15 cellular contexts compared by ENCODE assay signal in the genomic region with DNA sequence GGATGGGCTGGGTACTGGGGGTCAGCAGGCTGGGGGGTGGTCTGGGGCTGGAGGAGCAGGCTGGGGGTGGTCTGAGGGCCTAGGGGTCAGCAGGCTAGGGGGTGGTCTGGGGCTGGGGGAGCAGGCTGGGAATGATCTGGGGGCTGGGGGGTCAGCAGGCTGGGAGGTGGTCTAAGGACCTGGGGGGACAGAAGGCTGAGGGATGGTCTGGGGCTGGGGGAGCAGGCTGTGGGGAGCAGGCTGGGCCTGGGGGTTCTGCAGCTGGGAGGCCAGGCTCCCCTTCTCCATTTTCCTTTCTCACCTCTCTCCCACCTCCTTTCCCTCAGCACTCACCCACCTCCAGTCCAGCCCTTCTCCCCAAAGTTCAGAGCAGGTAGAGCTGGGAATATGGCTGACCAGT.
DNase-seq lines count a peak whose midpoint lies in the region; ATAC-seq, FAIRE-seq and TF ChIP-seq lines count a peak whose summit lies in the region.
"Had no signal": no experiment of that assay in that cellular context is flagged by ENCODE, and none has a peak within 500 bp of the region (broad histone marks: within the 10 kb centered on the region; RNA-seq: fewer than 3 reads in every experiment).

No MANE protein-coding gene starts in this region.

- H3K36me3 ChIP-seq in RWPE2 (ENCODE audit: low read depth) (no peaks in the 10 kb centered on the region), fibroblast of lung (ENCODE audit: control insufficient read depth, insufficient read depth, low read length) (no peaks in the 10 kb centered on the region), neural progenitor cell (no peaks in the 10 kb centered on the region), body of pancreas (replicated peaks in 1 of 2; ENCODE audit: insufficient read depth in 1 of 2, low read depth in 2 of 2) (no peaks in the 10 kb centered on the region)
- H3K36me3 ChIP-seq: adrenal gland, left lung, thyroid gland had no signal

- no peak for TF ChIP-seq EP300 in A549 (IDR thresholded peaks at IDR 0.05)

- peaks cover 12% of the 10 kb centered on the region for H3K9me3 Mint-ChIP-seq in neural progenitor cell
- H3K9me3 Mint-ChIP-seq in activated T-helper 17 cell treated with anti-CD3 and anti-CD28 coated beads, Interleukin-2, amount 50 U/mL, for 72 hours, result peaks cover 4% of the 10 kb centered on the region

- H3K27ac Mint-ChIP-seq in neural progenitor cell, result peak overlapping the region; percentile 95
- no peak overlapping the region for H3K27ac Mint-ChIP-seq in activated T-helper 17 cell treated with anti-CD3 and anti-CD28 coated beads, Interleukin-2, amount 50 U/mL, for 72 hours
- H3K27ac Mint-ChIP-seq: stimulated activated memory B cell treated with anti-CD40 and anti-IgM and Interleukin-4, amounts not matched to agents 10 μg/mL and 1 μg/mL and 100 μg/mL, for 72 hours had no signal

- no peak overlapping the region for H2AFZ ChIP-seq in fibroblast of lung (ENCODE audit: low read length)
- H2AFZ ChIP-seq in neural progenitor cell (replicated peaks), result no peak overlapping the region

- intact Hi-C loops in body of pancreas (cut with DNase I), result no loop called here

- CTCF ChIA-PET in A549 (lab: Yijun Ruan, JAX), result interaction anchor here (0.6 kb wide), 1 partner anchor 22 kb away, joined by 3 read pairs; no protein-coding TSS in a partner anchor

- no peaks in the 10 kb centered on the region for H3K79me2 ChIP-seq in fibroblast of lung (ENCODE audit: control insufficient read depth, insufficient read depth, low read length)
- no peaks in the 10 kb centered on the region for H3K79me2 ChIP-seq in neural progenitor cell (ENCODE audit: low read depth)

- POLR2A ChIA-PET in A549 (lab: Yijun Ruan, JAX), result interaction anchor here (0.6 kb wide), 1 partner anchor 736 kb away, joined by 6 read pairs; no protein-coding TSS in a partner anchor

- FAIRE-seq in A549 (lab: Jason Lieb, UNC) (no peak), H54 (lab: Jason Lieb, UNC) (no peak)

- H3K4me1 ChIP-seq in A549 (peaks cover 6% of the 10 kb centered on the region; the same call in 1 of the 3 replicates), RWPE2 (ENCODE audit: insufficient read depth, poor library complexity, severe bottlenecking) (peaks cover 9% of the 10 kb centered on the region), fibroblast of lung (ENCODE audit: control insufficient read depth, extremely low read depth, insufficient read depth, low read length) (peaks cover 22% of the 10 kb centered on the region), neural progenitor cell (peaks cover 37% of the 10 kb centered on the region), body of pancreas (peaks cover 9% of the 10 kb centered on the region)
- H3K4me1 ChIP-seq: adrenal gland had no signal

- H3K36me3 Mint-ChIP-seq in neural progenitor cell, result peaks cover 2% of the 10 kb centered on the region
- no peaks in the 10 kb centered on the region for H3K36me3 Mint-ChIP-seq in activated T-helper 17 cell treated with anti-CD3 and anti-CD28 coated beads, Interleukin-2, amount 50 U/mL, for 72 hours (ENCODE audit: low read depth)
- H3K36me3 Mint-ChIP-seq: CD14-positive monocyte had no signal

- no peak for TF ChIP-seq RAD21 in A549 (conservative IDR thresholded peaks at IDR 0.05 in 1 of 2, IDR thresholded peaks at IDR 0.05 in 1 of 2)

- H4K20me1 ChIP-seq in fibroblast of lung (ENCODE audit: control insufficient read depth, extremely low read depth, insufficient read depth, low read length), result no peaks in the 10 kb centered on the region
- H4K20me1 ChIP-seq in neural progenitor cell (ENCODE audit: low read depth), result no peaks in the 10 kb centered on the region

- TF ChIP-seq CTCF in A549 (IDR thresholded peaks at IDR 0.05), result no peak
- no peak for TF ChIP-seq CTCF in RWPE2 (IDR thresholded peaks at IDR 0.05; ENCODE audit: poor library complexity, severe bottlenecking)
- no peak for TF ChIP-seq CTCF in fibroblast of lung (conservative IDR thresholded peaks at IDR 0.05 in 1 of 2, IDR thresholded peaks at IDR 0.05 in 1 of 2; ENCODE audit: low read depth in 1 of 2, low read length in 2 of 2)
- TF ChIP-seq CTCF in neural progenitor cell (IDR thresholded peaks at IDR 0.05), result no peak
- TF ChIP-seq CTCF in body of pancreas (IDR thresholded peaks at IDR 0.05), result no peak

- H3K4me1 Mint-ChIP-seq in neural progenitor cell, result peaks cover 60% of the 10 kb centered on the region
- H3K4me1 Mint-ChIP-seq in activated T-helper 17 cell treated with anti-CD3 and anti-CD28 coated beads, Interleukin-2, amount 50 U/mL, for 72 hours, result no peaks in the 10 kb centered on the region
- H3K4me1 Mint-ChIP-seq: stimulated activated memory B cell treated with anti-CD40 and anti-IgM and Interleukin-4, amounts not matched to agents 10 μg/mL and 1 μg/mL and 100 μg/mL, for 72 hours had no signal

- no peak for ATAC-seq in A549
- no peak for ATAC-seq in RWPE2 (ENCODE audit: low read depth)
- ATAC-seq in body of pancreas, result no peak
- no peak for ATAC-seq in activated T-helper 17 cell treated with anti-CD3 and anti-CD28 coated beads, Interleukin-2, amount 50 U/mL, for 72 hours (replicated peaks)

- H3F3A ChIP-seq in neural progenitor cell (ENCODE audit: low read depth), result peaks cover 12% of the 10 kb centered on the region

- DNase-seq in A549 (ENCODE audit: low read depth in 1 of 2, low spot score in 1 of 2) (no peak), RWPE2 (ENCODE audit: low spot score) (no peak), fibroblast of lung (ENCODE audit: low read depth in 2 of 2) (no peak), neural progenitor cell (ENCODE audit: low spot score) (no peak), body of pancreas (no peak), H54 (ENCODE audit: insufficient read length, low spot score) (no peak), NCI-H1436 treated with DMSO at 0.1 percent for 48 hours (lab: John Stamatoyannopoulos, UW) (no peak)
- DNase-seq: effector CD4-positive, alpha-beta T cell had no signal

- H3K4me3 ChIP-seq in A549 (no peak overlapping the region; the same call in 2 of the 3 replicates), RWPE2 (ENCODE audit: severe bottlenecking) (no peak overlapping the region), fibroblast of lung (replicated peaks in 1 of 4; ENCODE audit: control extremely low read depth in 1 of 4, insufficient read depth in 1 of 4, low read depth in 3 of 4, low read length in 4 of 4) (no peak overlapping the region), neural progenitor cell (no peak overlapping the region), body of pancreas (no peak overlapping the region)
- H3K4me3 ChIP-seq: K562 had no signal

- H3K9me3 ChIP-seq in A549 (no peaks in the 10 kb centered on the region), RWPE2 (ENCODE audit: severe bottlenecking) (no peaks in the 10 kb centered on the region), fibroblast of lung (ENCODE audit: control insufficient read depth, insufficient read depth, low read depth, low read length) (no peaks in the 10 kb centered on the region), neural progenitor cell (ENCODE audit: low read depth) (no peaks in the 10 kb centered on the region), body of pancreas (no peaks in the 10 kb centered on the region)
- H3K9me3 ChIP-seq: adrenal gland, left lung, thyroid gland had no signal

- H3K27me3 Mint-ChIP-seq in neural progenitor cell (ENCODE audit: insufficient read depth, low read depth), result peaks cover 14% of the 10 kb centered on the region
- H3K27me3 Mint-ChIP-seq in activated T-helper 17 cell treated with anti-CD3 and anti-CD28 coated beads, Interleukin-2, amount 50 U/mL, for 72 hours, result peaks cover 16% of the 10 kb centered on the region

- H3K9ac ChIP-seq in fibroblast of lung (ENCODE audit: insufficient read depth, low read length) (peak overlapping the region; percentile 18), neural progenitor cell (no peak overlapping the region)

- peak overlapping the region; percentile 72 for H3K4me2 ChIP-seq in A549
- H3K4me2 ChIP-seq in fibroblast of lung (ENCODE audit: extremely low read depth, insufficient read depth, low read length), result no peak overlapping the region
- peak overlapping the region; percentile 9 for H3K4me2 ChIP-seq in neural progenitor cell

- TF ChIP-seq POLR2A in A549 (IDR thresholded peaks at IDR 0.05; ENCODE audit: low read length), result no peak
- no peak for TF ChIP-seq POLR2A in body of pancreas (IDR thresholded peaks at IDR 0.05)
- no peak for TF ChIP-seq POLR2A in H54 (IDR thresholded peaks at IDR 0.05; ENCODE audit: low read depth, low read length)

- no peaks in the 10 kb centered on the region for H3K27me3 ChIP-seq in RWPE2 (ENCODE audit: insufficient read depth, poor library complexity, severe bottlenecking)
- no peaks in the 10 kb centered on the region for H3K27me3 ChIP-seq in fibroblast of lung (ENCODE audit: control insufficient read depth, insufficient read depth, low read length)
- H3K27me3 ChIP-seq in neural progenitor cell, result no peaks in the 10 kb centered on the region
- H3K27me3 ChIP-seq in body of pancreas, result no peaks in the 10 kb centered on the region
- H3K27me3 ChIP-seq: adrenal gland, thyroid gland had no signal

- H3K27ac ChIP-seq in A549 (peak overlapping the region in 1 of 2 experiments; percentile 70; a peak in 3 of 6 replicates), RWPE2 (ENCODE audit: poor library complexity, severe bottlenecking) (peak overlapping the region; percentile 63), fibroblast of lung (ENCODE audit: insufficient read depth, low read length) (peak overlapping the region; percentile 18), neural progenitor cell (no peak overlapping the region), body of pancreas (no peak overlapping the region)
- H3K27ac ChIP-seq: left lung, thyroid gland had no signal

- peak overlapping the region; percentile 28 for H3K4me3 Mint-ChIP-seq in neural progenitor cell
- H3K4me3 Mint-ChIP-seq in activated T-helper 17 cell treated with anti-CD3 and anti-CD28 coated beads, Interleukin-2, amount 50 U/mL, for 72 hours, result no peak overlapping the region
- H3K4me3 Mint-ChIP-seq: stimulated activated memory B cell treated with anti-CD40 and anti-IgM and Interleukin-4, amounts not matched to agents 10 μg/mL and 1 μg/mL and 100 μg/mL, for 72 hours had no signal

TF ChIP-seq in A549, 52 proteins besides CTCF, POLR2A, EP300 and RAD21 (continues in another document):
- TF ChIP-seq FOXS1 (CRISPR knock-in tag; IDR thresholded peaks at IDR 0.05), result no peak
- no peak for TF ChIP-seq ZSCAN20 (CRISPR knock-in tag; IDR thresholded peaks at IDR 0.05)
- TF ChIP-seq HOXA7 (CRISPR knock-in tag; IDR thresholded peaks at IDR 0.05), result no peak
- TF ChIP-seq CHD4 (IDR thresholded peaks at IDR 0.05; ENCODE audit: borderline replicate concordance), result no peak
- no peak for TF ChIP-seq RARB (CRISPR knock-in tag; IDR thresholded peaks at IDR 0.05)
- no peak for TF ChIP-seq HOXB13 (CRISPR knock-in tag; IDR thresholded peaks at IDR 0.05; ENCODE audit: low read depth)
- TF ChIP-seq SREBF2 (IDR thresholded peaks at IDR 0.05), result no peak
- TF ChIP-seq CEBPB (IDR thresholded peaks at IDR 0.05), result no peak

Comparison
In these comparisons a context has a peak if more than half of its experiments do, and no peak if none do; other contexts are left out.
1. H3K27ac ChIP-seq: peak in RWPE2 (single experiment) and fibroblast of lung (single experiment); none in neural progenitor cell (single experiment) and body of pancreas (0 of 4).